Comparison of ENCODE assay signal across 1 cellular context in genomic region chr1:39001516-39002389, GRCh38.
TF ChIP-seq lines count a peak whose summit lies in the region.

No MANE protein-coding gene starts in this region.

TF ChIP-seq in HepG2, 621 proteins besides CTCF, POLR2A, EP300 and RAD21:
- peak; percentile 47; the same call in 1 of the 2 replicates for TF ChIP-seq RBFOX2 (IDR thresholded peaks at IDR 0.05; ENCODE audit: low read depth, low read length)
- no peak for TF ChIP-seq SAFB2 (CRISPR knock-in tag; IDR thresholded peaks at IDR 0.05; ENCODE audit: borderline replicate concordance, low read depth)
